8 cellular contexts compared by ENCODE assay signal in genomic region chr11:111718436-111719325, GRCh38. TPM values are rescaled to one million over a fixed set of nuclear protein-coding genes. Genes with fewer than 3 reads are reported as not detected.
DNase-seq lines count a peak whose midpoint lies in the region; ATAC-seq, FAIRE-seq and TF ChIP-seq lines count a peak whose summit lies in the region.

No MANE protein-coding gene starts in this region.

- peaks cover 17% of the 10 kb centered on the region for H3F3A ChIP-seq in SK-N-SH (replicated peaks; ENCODE audit: insufficient read depth)

- H3K27ac ChIP-seq in SK-N-SH (ENCODE audit: low read depth in 2 of 2, low read length in 1 of 2) (peak overlapping the region in 1 of 2 experiments; percentile 41; a peak in 2 of 4 replicates), foreskin keratinocyte (no peak overlapping the region), pancreas (peak overlapping the region in 2 of 4 donors; percentile 51 to 68)

- no peak overlapping the region for H3K9ac ChIP-seq in SK-N-SH

- H3K4me3 ChIP-seq in SK-N-SH (ENCODE audit: low read depth in 2 of 2, low read length in 1 of 2) (no peak overlapping the region), pancreas (no peak overlapping the region)

- no peak for TF ChIP-seq CTCF in Calu3 (IDR thresholded peaks at IDR 0.05; ENCODE audit: unreplicated experiment)
- no peak for TF ChIP-seq CTCF in SK-N-SH (IDR thresholded peaks at IDR 0.05)
- TF ChIP-seq CTCF in foreskin keratinocyte (conservative IDR thresholded peaks at IDR 0.05) = no peak
- no peak for TF ChIP-seq CTCF in pancreas (IDR thresholded peaks at IDR 0.05)

- TF ChIP-seq POLR2A in GM12892 (IDR thresholded peaks at IDR 0.05; ENCODE audit: low read depth, low read length) = no peak

- ATAC-seq in foreskin keratinocyte (peak; percentile 75), pancreas (peak; percentile 76 to 90 (median 82))

- BruUV-seq in Calu3 (replicated peaks; lab: Mats Ljungman, UMichigan) = no TSS peak

- H3K27me3 Mint-ChIP-seq in Calu3 (ENCODE audit: unreplicated experiment) = no peaks in the 10 kb centered on the region

- H4K20me1 ChIP-seq in SK-N-SH (ENCODE audit: insufficient read depth) = no peaks in the 10 kb centered on the region

- POLR2A ChIA-PET in SK-N-SH (lab: Yijun Ruan, JAX) = no interaction called here

- no peaks in the 10 kb centered on the region for H3K9me3 Mint-ChIP-seq in Calu3 (ENCODE audit: low read depth, unreplicated experiment)

- H3K36me3 Mint-ChIP-seq in Calu3 (ENCODE audit: insufficient read depth, unreplicated experiment) = peaks cover 23% of the 10 kb centered on the region

- H3K9me2 ChIP-seq in SK-N-SH = no peaks in the 10 kb centered on the region

- H2AFZ ChIP-seq in SK-N-SH (ENCODE audit: low read depth) = no peak overlapping the region

- no peak for TF ChIP-seq EP300 in SK-N-SH (IDR thresholded peaks at IDR 0.05; ENCODE audit: borderline replicate concordance in 1 of 2, low read depth in 1 of 2, low read length in 1 of 2)

- H3K36me3 ChIP-seq in SK-N-SH (replicated peaks in 1 of 2; ENCODE audit: control insufficient read depth in 1 of 2, insufficient read depth in 2 of 2, low read length in 1 of 2) (peaks cover 35 to 44% of the 10 kb centered on the region in 2 experiments), pancreas (peaks cover 0 to 40% (median 21%) of the 10 kb centered on the region in 3 donors)

- no peaks in the 10 kb centered on the region for H3K27me3 ChIP-seq in SK-N-SH (ENCODE audit: insufficient read depth)
- H3K27me3 ChIP-seq in foreskin keratinocyte = no peaks in the 10 kb centered on the region
- no peaks in the 10 kb centered on the region for H3K27me3 ChIP-seq in pancreas

- intact Hi-C loops in Calu3 (cut with micrococcal nuclease; ENCODE audit: unreplicated experiment) (loop anchor here (5.0 kb wide), 1 partner anchor 116 kb away; the partner anchor contains the start of gene SIK2), pancreas (cut with DNase I) (no loop called here)

- WGBS in SK-N-SH (ENCODE audit: low lambda C conversion rate) = 74% methylated on average over 12 of the region's 12 CpGs
- 72 to 74% methylated on average over 12 of the region's 12 CpGs for WGBS in pancreas, 2 donors

- no peak overlapping the region for H3K4me3 Mint-ChIP-seq in Calu3 (ENCODE audit: low read depth, unreplicated experiment)

- no peak for FAIRE-seq in pancreas (lab: Jason Lieb, UNC)
- no peak for FAIRE-seq in GM12892 (lab: Jason Lieb, UNC)

- H3K4me1 ChIP-seq in SK-N-SH (ENCODE audit: control insufficient read depth in 1 of 2, insufficient read depth in 2 of 2, low read depth in 1 of 2, low read length in 1 of 2) (peaks cover 18 to 26% of the 10 kb centered on the region in 2 experiments; a peak in 2 of 4 replicates), foreskin keratinocyte (peaks cover 7% of the 10 kb centered on the region), pancreas (peaks cover 6 to 12% (median 10%) of the 10 kb centered on the region in 3 donors)

- H3K79me2 ChIP-seq in SK-N-SH (ENCODE audit: insufficient read depth) = no peaks in the 10 kb centered on the region

- H3K27ac Mint-ChIP-seq in Calu3 (ENCODE audit: unreplicated experiment) = peak overlapping the region; percentile 21

- CTCF ChIA-PET in Calu3 (lab: Charles Lee) = interaction anchor here (1.0 kb wide), 1 partner anchor 115 kb away, joined by 3 read pairs; no protein-coding TSS in a partner anchor
- CTCF ChIA-PET in SK-N-SH (lab: Yijun Ruan, JAX) = no interaction called here

- peak; percentile 44 for DNase-seq in Calu3
- no peak for DNase-seq in SK-N-SH
- DNase-seq in foreskin keratinocyte = no peak
- peak in 2 of 6 donors; percentile 41 to 56 for DNase-seq in pancreas
- DNase-seq in NCI-H2029 treated with DMSO at 0.1 percent for 48 hours (lab: John Stamatoyannopoulos, UW) = no peak
- DNase-seq in GM12892 (ENCODE audit: insufficient read length) = no peak
- no peak for DNase-seq in activated T-cell treated with anti-CD3 and anti-CD28 coated beads, Interleukin-2, amount 50 U/mL, for 1 hour
- DNase-seq in AML-193 (lab: John Stamatoyannopoulos, UW) = no peak

- no peaks in the 10 kb centered on the region for H3K9me3 ChIP-seq in SK-N-SH
- H3K9me3 ChIP-seq in pancreas = no peaks in the 10 kb centered on the region

- H3K4me2 ChIP-seq in SK-N-SH = 0 out of 2 replicates have a peak overlapping the region, but pooled peaks have one; percentile 12

- H3K4me1 Mint-ChIP-seq in Calu3 (ENCODE audit: low read depth, unreplicated experiment) = peaks cover 18% of the 10 kb centered on the region

- no peak for TF ChIP-seq RAD21 in SK-N-SH (IDR thresholded peaks at IDR 0.05; ENCODE audit: low read length)

TF ChIP-seq in SK-N-SH, 30 proteins besides CTCF, POLR2A, EP300 and RAD21:
- TF ChIP-seq FOSL2 (IDR thresholded peaks at IDR 0.05; ENCODE audit: borderline replicate concordance, low read depth) (peak; percentile 45; the same call in 1 of the 2 replicates), MXI1 (IDR thresholded peaks at IDR 0.05; ENCODE audit: low read depth, low read length) (no peak), NFIC (IDR thresholded peaks at IDR 0.05; ENCODE audit: borderline replicate concordance) (0 out of 2 replicates have a peak, but pooled peaks have one; percentile 18), RCOR1 (IDR thresholded peaks at IDR 0.05; ENCODE audit: low read length) (no peak), JUND (IDR thresholded peaks at IDR 0.05) (peak; percentile 40)

RNA-seq across cellular contexts. Expression of gene PPP2R1B, which starts 47.5 kb away (rescaled TPM):
- 22.2 and 24.0 TPM in 2 replicates for total RNA-seq in Calu3 (2022)
- 25.9 and 32.3 TPM in 2 replicates for polyA plus RNA-seq in SK-N-SH (2012; rRNA removed)
- 24.9 and 26.8 TPM in 2 replicates for polyA plus RNA-seq in SK-N-SH (2012; cell fraction: cytosol; rRNA removed)
- 27.4 and 48.2 TPM in 2 replicates for polyA plus RNA-seq in SK-N-SH (2012; cell fraction: nucleus; rRNA removed)
- 30.4 and 32.9 TPM in 2 replicates for total RNA-seq in foreskin keratinocyte
- polyA plus RNA-seq in foreskin keratinocyte = 11.5 and 13.1 TPM in 2 replicates
- 10 to 100 TPM; 23.2 to 50.1 (median 34.5) TPM for total RNA-seq in pancreas
- 10 to 100 TPM; 12.6 to 15.9 TPM for polyA plus RNA-seq in pancreas
- 16.8 TPM for polyA plus RNA-seq in GM12892 (2012; ENCODE audit: missing spikeins)
